In genomic region chr22:26033586-26033985, GRCh38 we compare ENCODE assay signal across 17 cellular contexts.
A peak's percentile ranks its signal among the peaks of the same experiment; 100 is the strongest.
DNase-seq lines count a peak whose midpoint lies in the region; ATAC-seq and TF ChIP-seq lines count a peak whose summit lies in the region.
"Had no signal": no experiment of that assay in that cellular context is flagged by ENCODE, and none has a peak within 500 bp of the region (broad histone marks: within the 10 kb centered on the region; RNA-seq: fewer than 3 reads in every experiment).

No MANE protein-coding gene starts in this region.

- no peaks in the 10 kb centered on the region for H3K36me3 Mint-ChIP-seq in activated CD8-positive, alpha-beta T cell treated with anti-CD3 and anti-CD28 coated beads for 36 hours (ENCODE audit: low read depth)
- H3K36me3 Mint-ChIP-seq in activated CD8-positive, alpha-beta T cell treated with anti-CD3 and anti-CD28 coated beads, Interleukin-2, amount 10 ng/mL, durations not matched to agents 7 days and 5 days (ENCODE audit: low read depth): no peaks in the 10 kb centered on the region
- H3K36me3 Mint-ChIP-seq: CD8-positive, alpha-beta T cell had no signal

- H3K4me3 ChIP-seq in HEK293 (ENCODE audit: low read depth, low read length) (no peak overlapping the region), coronary artery (no peak overlapping the region), upper lobe of right lung (no peak overlapping the region)
- H3K4me3 ChIP-seq: BLaER1 had no signal

- CTCF ChIA-PET in activated CD8-positive, alpha-beta T cell treated with anti-CD3 and anti-CD28 coated beads for 36 hours (lab: Charles Lee): no interaction called here
- CTCF ChIA-PET in activated CD8-positive, alpha-beta T cell treated with anti-CD3 and anti-CD28 coated beads, Interleukin-2, amount 10 ng/mL, durations not matched to agents 7 days and 5 days (lab: Charles Lee): no interaction called here
- CTCF ChIA-PET in HEK293 (lab: Yijun Ruan, JAX): no interaction called here

- ATAC-seq in activated CD8-positive, alpha-beta T cell treated with anti-CD3 and anti-CD28 coated beads for 36 hours: no peak
- ATAC-seq in activated CD8-positive, alpha-beta T cell treated with anti-CD3 and anti-CD28 coated beads, Interleukin-2, amount 10 ng/mL, durations not matched to agents 7 days and 5 days: no peak
- no peak for ATAC-seq in upper lobe of right lung
- ATAC-seq: CD8-positive, alpha-beta T cell had no signal

- H3K27ac ChIP-seq in HEK293 (ENCODE audit: extremely low read depth, low read depth, low read length) (no peak overlapping the region), coronary artery (no peak overlapping the region), upper lobe of right lung (no peak overlapping the region)
- H3K27ac ChIP-seq: BLaER1 had no signal

- intact Hi-C loops in activated CD8-positive, alpha-beta T cell treated with anti-CD3 and anti-CD28 coated beads for 36 hours (cut with micrococcal nuclease): no loop called here
- intact Hi-C loops in upper lobe of right lung (cut with DNase I): no loop called here

- H3K4me1 ChIP-seq in HEK293 (ENCODE audit: control insufficient read depth, insufficient read depth, low read length) (no peaks in the 10 kb centered on the region), upper lobe of right lung (no peaks in the 10 kb centered on the region)
- H3K4me1 ChIP-seq: BE2C, Caco-2 had no signal

- TF ChIP-seq CTCF in activated CD8-positive, alpha-beta T cell treated with anti-CD3 and anti-CD28 coated beads for 36 hours (IDR thresholded peaks at IDR 0.05): peak; percentile 33
- no peak for TF ChIP-seq CTCF in HEK293 (tag by site-specific recombination; IDR thresholded peaks at IDR 0.05)
- TF ChIP-seq CTCF in coronary artery (IDR thresholded peaks at IDR 0.05): no peak
- TF ChIP-seq CTCF in upper lobe of right lung (IDR thresholded peaks at IDR 0.05): no peak

- peaks cover 4% of the 10 kb centered on the region for H3K9me3 Mint-ChIP-seq in activated CD8-positive, alpha-beta T cell treated with anti-CD3 and anti-CD28 coated beads for 36 hours
- H3K9me3 Mint-ChIP-seq in activated CD8-positive, alpha-beta T cell treated with anti-CD3 and anti-CD28 coated beads, Interleukin-2, amount 10 ng/mL, durations not matched to agents 7 days and 5 days (ENCODE audit: insufficient read depth): no peaks in the 10 kb centered on the region

- H3K27me3 ChIP-seq in upper lobe of right lung: no peaks in the 10 kb centered on the region
- H3K27me3 ChIP-seq: BE2C, BLaER1 had no signal

- H3K36me3 ChIP-seq in HEK293 (ENCODE audit: control insufficient read depth in 2 of 2, insufficient read depth in 1 of 2, low read length in 2 of 2) (no peaks in the 10 kb centered on the region), upper lobe of right lung (no peaks in the 10 kb centered on the region)
- H3K36me3 ChIP-seq: BE2C, BLaER1 had no signal

- H3K4me1 Mint-ChIP-seq in activated CD8-positive, alpha-beta T cell treated with anti-CD3 and anti-CD28 coated beads for 36 hours (ENCODE audit: low read depth): no peaks in the 10 kb centered on the region
- H3K4me1 Mint-ChIP-seq in activated CD8-positive, alpha-beta T cell treated with anti-CD3 and anti-CD28 coated beads, Interleukin-2, amount 10 ng/mL, durations not matched to agents 7 days and 5 days (ENCODE audit: low read depth): no peaks in the 10 kb centered on the region

- no peaks in the 10 kb centered on the region for H3K27me3 Mint-ChIP-seq in activated CD8-positive, alpha-beta T cell treated with anti-CD3 and anti-CD28 coated beads for 36 hours
- H3K27me3 Mint-ChIP-seq in activated CD8-positive, alpha-beta T cell treated with anti-CD3 and anti-CD28 coated beads, Interleukin-2, amount 10 ng/mL, durations not matched to agents 7 days and 5 days (ENCODE audit: low read depth): no peaks in the 10 kb centered on the region
- H3K27me3 Mint-ChIP-seq: CD4-positive, alpha-beta T cell had no signal

- H3K27ac Mint-ChIP-seq in activated CD8-positive, alpha-beta T cell treated with anti-CD3 and anti-CD28 coated beads for 36 hours: no peak overlapping the region
- no peak overlapping the region for H3K27ac Mint-ChIP-seq in activated CD8-positive, alpha-beta T cell treated with anti-CD3 and anti-CD28 coated beads, Interleukin-2, amount 10 ng/mL, durations not matched to agents 7 days and 5 days
- H3K27ac Mint-ChIP-seq: CD4-positive, alpha-beta T cell; CD8-positive, alpha-beta T cell had no signal

- H3K9me3 ChIP-seq in HEK293 (ENCODE audit: control insufficient read depth, insufficient read depth, low read depth, low read length): no peaks in the 10 kb centered on the region
- H3K9me3 ChIP-seq in upper lobe of right lung: no peaks in the 10 kb centered on the region
- H3K9me3 ChIP-seq: BE2C, Caco-2 had no signal

- no peak for DNase-seq in activated CD8-positive, alpha-beta T cell treated with anti-CD3 and anti-CD28 coated beads for 36 hours
- no peak for DNase-seq in activated CD8-positive, alpha-beta T cell treated with anti-CD3 and anti-CD28 coated beads, Interleukin-2, amount 10 ng/mL, durations not matched to agents 7 days and 5 days
- DNase-seq in coronary artery (ENCODE audit: low spot score) (peak; percentile 47), NCI-H1048 (lab: John Stamatoyannopoulos, UW) (no peak), upper lobe of right lung (no peak)
- DNase-seq: 8988T; ACHN; BE2C; C1 segment of cervical spinal cord; Caco-2; Calu3; CD4-positive, alpha-beta T cell; CD8-positive, alpha-beta T cell; DMS79 treated with DMSO at 0.1 percent for 48 hours; GF-D8 had no signal

- H3K4me3 Mint-ChIP-seq in activated CD8-positive, alpha-beta T cell treated with anti-CD3 and anti-CD28 coated beads for 36 hours: no peak overlapping the region
- no peak overlapping the region for H3K4me3 Mint-ChIP-seq in activated CD8-positive, alpha-beta T cell treated with anti-CD3 and anti-CD28 coated beads, Interleukin-2, amount 10 ng/mL, durations not matched to agents 7 days and 5 days
- H3K4me3 Mint-ChIP-seq: CD4-positive, alpha-beta T cell; CD8-positive, alpha-beta T cell had no signal

- POLR2A ChIA-PET in activated CD8-positive, alpha-beta T cell treated with anti-CD3 and anti-CD28 coated beads for 36 hours (lab: Charles Lee): no interaction called here
- POLR2A ChIA-PET in activated CD8-positive, alpha-beta T cell treated with anti-CD3 and anti-CD28 coated beads, Interleukin-2, amount 10 ng/mL, durations not matched to agents 7 days and 5 days (lab: Charles Lee): no interaction called here
- POLR2A ChIA-PET in HEK293 (lab: Yijun Ruan, JAX): no interaction called here

TF ChIP-seq in HEK293, 187 proteins besides CTCF, POLR2A, EP300 and RAD21:
- TF ChIP-seq ZFHX2 (tag by site-specific recombination; conservative IDR thresholded peaks at IDR 0.05) (no peak), ZNF561 (tag by site-specific recombination; IDR thresholded peaks at IDR 0.05; ENCODE audit: borderline replicate concordance) (no peak), ZNF366 (tag by site-specific recombination; conservative IDR thresholded peaks at IDR 0.05) (peak; percentile 86)
